1 cellular context compared by ENCODE assay signal in genomic region chr9:84317563-84317962, GRCh38.
TF ChIP-seq lines count a peak whose summit lies in the region.

No MANE protein-coding gene starts in this region.

TF ChIP-seq in GM23338, 12 proteins besides CTCF, POLR2A, EP300 and RAD21 (continued from another document):
- no peak for TF ChIP-seq ZNF462 (CRISPR knock-in tag; IDR thresholded peaks at IDR 0.05)
- TF ChIP-seq STAT1 (IDR thresholded peaks at IDR 0.05; ENCODE audit: unreplicated experiment) = no peak
TF ChIP-seq in GM23338: peak in this region for 0.
